ENCODE assay signal across 24 cellular contexts in genomic region chr1:94986783-94987182, GRCh38. TPM values are rescaled to one million over a fixed set of nuclear protein-coding genes. Genes with fewer than 3 reads are reported as not detected.
DNase-seq lines count a peak whose midpoint lies in the region; ATAC-seq and TF ChIP-seq lines count a peak whose summit lies in the region.
"Had no signal": no experiment of that assay in that cellular context is flagged by ENCODE, and none has a peak within 500 bp of the region (broad histone marks: within the 10 kb centered on the region; RNA-seq: fewer than 3 reads in every experiment).

No MANE protein-coding gene starts in this region.

- no peak overlapping the region for H3K14ac ChIP-seq in trophoblast cell (ENCODE audit: low read length)

- H3K4me3 ChIP-seq in PC-3 (ENCODE audit: low read length) (no peak overlapping the region), fibroblast of mammary gland (ENCODE audit: control insufficient read depth, low read depth, low read length) (no peak overlapping the region), trophoblast cell (ENCODE audit: low read depth, low read length) (no peak overlapping the region)
- H3K4me3 ChIP-seq: gastroesophageal sphincter, testis, vagina had no signal

- H2AK5ac ChIP-seq in trophoblast cell (ENCODE audit: low read length), result no peak overlapping the region

- no peak overlapping the region for H4K12ac ChIP-seq in trophoblast cell (ENCODE audit: low read depth, low read length)

- no peak overlapping the region for H2BK120ac ChIP-seq in trophoblast cell (ENCODE audit: insufficient read depth, low read length, poor library complexity)

- peak; percentile 71 for DNase-seq in EH (ENCODE audit: low read depth)
- peak; percentile 35 for DNase-seq in PC-3
- peak; percentile 90 for DNase-seq in fibroblast of mammary gland (ENCODE audit: low read depth)
- DNase-seq in trophoblast cell, result no peak
- no peak for DNase-seq in cortex of kidney (lab: John Stamatoyannopoulos, UW)
- DNase-seq in activated CD8-positive, alpha-beta memory T cell treated with anti-CD3 and anti-CD28 coated beads, Interleukin-2, amount 50 U/mL, for 4 hours, result no peak
- DNase-seq: activated CD4-positive, alpha-beta T cell treated with anti-CD3 and anti-CD28 coated beads for 1 hour; activated CD8-positive, alpha-beta T cell treated with anti-CD3 and anti-CD28 coated beads, Interleukin-2, amount 10 ng/mL, durations not matched to agents 7 days and 5 days; activated naive CD4-positive, alpha-beta T cell treated with anti-CD3 and anti-CD28 coated beads for 36 hours; activated T-cell treated with anti-CD3 and anti-CD28 coated beads, Interleukin-2, amount 50 U/mL, for 24 hours; DMS79; GOT3; NCI-H1436 treated with DMSO at 0.1 percent for 48 hours; NCI-H2171; NCI-H69; occipital lobe; SHP77; stimulated activated CD4-positive, alpha-beta T cell treated with anti-CD3 and anti-CD28 coated beads, Interleukin-2, amount 100 ng/mL, for 48 hours; stimulated activated naive B cell treated with anti-CD40 and anti-IgM and Interleukin-4, amounts not matched to agents 10 μg/mL and 1 μg/mL and 100 μg/mL, for 72 hours; T-cell; testis had no signal

- no peak overlapping the region for H3K23ac ChIP-seq in trophoblast cell (ENCODE audit: low read length)

- no peak for TF ChIP-seq CTCF in PC-3 (conservative IDR thresholded peaks at IDR 0.05; ENCODE audit: low read depth, low read length)
- no peak for TF ChIP-seq CTCF in fibroblast of mammary gland (conservative IDR thresholded peaks at IDR 0.05; ENCODE audit: control insufficient read depth, insufficient read depth, low read depth, low read length)

- H3K18ac ChIP-seq in trophoblast cell (ENCODE audit: low read length), result no peak overlapping the region

- intact Hi-C loops in PC-3 (cut with micrococcal nuclease), result no loop called here

- no peak overlapping the region for H3K9ac ChIP-seq in PC-3 (ENCODE audit: low read length)
- H3K9ac ChIP-seq in trophoblast cell (ENCODE audit: low read length), result no peak overlapping the region

- H3K79me2 ChIP-seq in PC-3 (ENCODE audit: low read length), result no peaks in the 10 kb centered on the region
- no peaks in the 10 kb centered on the region for H3K79me2 ChIP-seq in trophoblast cell (ENCODE audit: control insufficient read depth, insufficient read depth, low read length, poor library complexity)

- no peaks in the 10 kb centered on the region for H3F3A ChIP-seq in PC-3 (ENCODE audit: low read length, unreplicated experiment)

- H3K4me2 ChIP-seq in PC-3 (ENCODE audit: low read length) (no peak overlapping the region), trophoblast cell (ENCODE audit: low read length) (no peak overlapping the region)

- ATAC-seq in PC-3 (no peak), HG02938 (IDR thresholded peaks at IDR 0.05; ENCODE audit: unreplicated experiment) (no peak)
- ATAC-seq: activated CD8-positive, alpha-beta T cell treated with anti-CD3 and anti-CD28 coated beads, Interleukin-2, amount 10 ng/mL, durations not matched to agents 7 days and 5 days; gastroesophageal sphincter; stimulated activated naive B cell treated with anti-CD40 and anti-IgM and Interleukin-4, amounts not matched to agents 10 μg/mL and 1 μg/mL and 100 μg/mL, for 72 hours; T-cell had no signal

- peaks cover under 1% of the 10 kb centered on the region for H3K79me1 ChIP-seq in trophoblast cell (ENCODE audit: low read length)

- H3K36me3 ChIP-seq in PC-3 (ENCODE audit: low read depth, low read length) (no peaks in the 10 kb centered on the region), trophoblast cell (ENCODE audit: control insufficient read depth in 1 of 2, insufficient read depth in 2 of 2, low read length in 2 of 2) (no peaks in the 10 kb centered on the region)
- H3K36me3 ChIP-seq: gastroesophageal sphincter, vagina had no signal

- H3K9me3 ChIP-seq in PC-3 (ENCODE audit: low read length) (no peaks in the 10 kb centered on the region), trophoblast cell (ENCODE audit: insufficient read depth, low read depth, low read length) (peaks cover 2% of the 10 kb centered on the region)
- H3K9me3 ChIP-seq: gastroesophageal sphincter, testis, vagina had no signal

- H2AFZ ChIP-seq in PC-3 (ENCODE audit: low read length), result no peak overlapping the region
- H2AFZ ChIP-seq in trophoblast cell (ENCODE audit: insufficient read depth, low read length, poor library complexity), result no peak overlapping the region

- H2BK5ac ChIP-seq in trophoblast cell (ENCODE audit: low read depth, low read length, poor library complexity), result no peak overlapping the region

- H4K8ac ChIP-seq in trophoblast cell (ENCODE audit: low read depth, low read length), result no peak overlapping the region

- H2BK12ac ChIP-seq in trophoblast cell (ENCODE audit: low read length), result peak overlapping the region; percentile 65

- no CpG with 5 or more reads among the region's 6 CpGs for WGBS in trophoblast cell (ENCODE audit: extremely low coverage, insufficient coverage, insufficient read length)

- peak overlapping the region; percentile 22 for H4K91ac ChIP-seq in trophoblast cell (ENCODE audit: low read depth, low read length)

- no peaks in the 10 kb centered on the region for H4K20me1 ChIP-seq in PC-3 (ENCODE audit: low read length)

- peaks cover 20% of the 10 kb centered on the region for H3K4me1 ChIP-seq in PC-3 (ENCODE audit: insufficient read depth, low read length)
- peaks cover 2 to 3% of the 10 kb centered on the region in 2 experiments for H3K4me1 ChIP-seq in trophoblast cell (ENCODE audit: control insufficient read depth in 1 of 2, insufficient read depth in 2 of 2, low read length in 2 of 2)
- H3K4me1 ChIP-seq: testis had no signal

- no peak overlapping the region for H3K4ac ChIP-seq in trophoblast cell (ENCODE audit: low read depth, low read length)

- H3K27ac ChIP-seq in PC-3 (ENCODE audit: low read length), result no peak overlapping the region
- H3K27ac ChIP-seq in trophoblast cell (ENCODE audit: low read depth, low read length), result no peak overlapping the region
- H3K27ac ChIP-seq: gastroesophageal sphincter, testis, vagina had no signal

- no peaks in the 10 kb centered on the region for H3K27me3 ChIP-seq in PC-3 (ENCODE audit: low read length)
- H3K27me3 ChIP-seq in trophoblast cell (ENCODE audit: insufficient read depth, low read length), result no peaks in the 10 kb centered on the region
- H3K27me3 ChIP-seq: gastroesophageal sphincter, testis, vagina had no signal

- POLR2A ChIA-PET in PC-3 (lab: Charles Lee; ENCODE audit: unreplicated experiment), result no interaction called here

- BruUV-seq in PC-3 (replicated peaks; lab: Mats Ljungman, UMichigan), result no TSS peak

- H3K9me2 ChIP-seq in PC-3 (replicated peaks; ENCODE audit: low read length), result no peaks in the 10 kb centered on the region

- CTCF ChIA-PET in PC-3 (lab: Charles Lee), result no interaction called here

RNA-seq across cellular contexts. Expression of gene CNN3, which starts 59.9 kb away (rescaled TPM):
- 231 and 323 TPM in 2 replicates for total RNA-seq in PC-3 (2014; rRNA removed)
- 202 and 212 TPM in 2 replicates for polyA plus RNA-seq in trophoblast cell (2013)

Comparison
In these comparisons a context has a peak if more than half of its experiments do, and no peak if none do; other contexts are left out.
1. DNase-seq: peak in EH (single experiment), PC-3 (single experiment) and fibroblast of mammary gland (single experiment); none in trophoblast cell (0 of 2), cortex of kidney (single experiment) and activated CD8-positive, alpha-beta memory T cell treated with anti-CD3 and anti-CD28 coated beads, Interleukin-2, amount 50 U/mL, for 4 hours (single experiment).